Comparison of ENCODE assay signal across 17 cellular contexts in the genomic region with DNA sequence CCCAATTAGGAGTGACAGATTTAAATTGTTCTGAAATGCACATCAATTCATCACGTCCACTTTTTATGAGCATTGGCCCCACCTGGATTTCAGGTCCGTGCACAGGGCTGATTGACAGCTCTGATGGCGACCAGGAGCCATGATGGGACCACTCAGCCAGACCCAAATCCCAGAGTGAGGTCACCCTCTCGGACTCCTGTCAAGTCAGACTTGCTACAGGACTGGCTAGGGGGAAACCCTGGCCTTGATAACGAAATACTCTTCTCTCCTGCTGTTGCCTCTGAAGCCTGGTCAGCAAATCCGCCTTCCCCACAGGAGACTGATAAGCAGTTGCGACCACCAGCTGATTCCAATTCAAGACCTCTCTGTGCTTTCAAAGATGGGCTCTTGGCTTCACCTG.
DNase-seq lines count a peak whose midpoint lies in the region; ATAC-seq and TF ChIP-seq lines count a peak whose summit lies in the region.
"Had no signal": no experiment of that assay in that cellular context is flagged by ENCODE, and none has a peak within 500 bp of the region (broad histone marks: within the 10 kb centered on the region; RNA-seq: fewer than 3 reads in every experiment).

No MANE protein-coding gene starts in this region.

- H3K4me1 Mint-ChIP-seq in activated CD8-positive, alpha-beta memory T cell treated with anti-CD3 and anti-CD28 coated beads, Interleukin-2, amount 10 ng/mL, durations not matched to agents 7 days and 5 days: peaks cover 44% of the 10 kb centered on the region

- no peaks in the 10 kb centered on the region for H3K27me3 Mint-ChIP-seq in activated CD8-positive, alpha-beta memory T cell treated with anti-CD3 and anti-CD28 coated beads, Interleukin-2, amount 10 ng/mL, durations not matched to agents 7 days and 5 days

- TF ChIP-seq CTCF in GM10248 (IDR thresholded peaks at IDR 0.05; ENCODE audit: control extremely low read depth, extremely low read depth, low read depth, missing control alignments): no peak

- peak; percentile 31 for DNase-seq in activated CD8-positive, alpha-beta memory T cell treated with anti-CD3 and anti-CD28 coated beads, Interleukin-2, amount 10 ng/mL, durations not matched to agents 7 days and 5 days
- no peak for DNase-seq in activated CD8-positive, alpha-beta memory T cell treated with anti-CD3 and anti-CD28 coated beads, Interleukin-2, amount 50 U/mL, for 48 hours
- DNase-seq in HEK293T (ENCODE audit: extremely low spot score) (peak; percentile 3), islet precursor cell (peak; percentile 29), NCI-H345 (lab: John Stamatoyannopoulos, UW) (no peak), GM10248 (ENCODE audit: extremely low spot score) (no peak)
- DNase-seq in stimulated activated CD8-positive, alpha-beta memory T cell treated with anti-CD3 and anti-CD28 coated beads, Interleukin-4, amount 100 ng/mL, for 48 hours: peak; percentile 6
- DNase-seq: C1 segment of cervical spinal cord, DND-41, MV-4-11, NCI-H1436, NCI-H2029, NCI-H2171, NCI-H774, PC-3 had no signal

- no peak for ATAC-seq in activated CD8-positive, alpha-beta memory T cell treated with anti-CD3 and anti-CD28 coated beads, Interleukin-2, amount 10 ng/mL, durations not matched to agents 7 days and 5 days
- ATAC-seq: A549, GM12878, PC-3 had no signal

- peaks cover 12% of the 10 kb centered on the region for H3K9me3 Mint-ChIP-seq in activated CD8-positive, alpha-beta memory T cell treated with anti-CD3 and anti-CD28 coated beads, Interleukin-2, amount 10 ng/mL, durations not matched to agents 7 days and 5 days (ENCODE audit: low read depth)

- CTCF ChIA-PET in activated CD8-positive, alpha-beta memory T cell treated with anti-CD3 and anti-CD28 coated beads, Interleukin-2, amount 10 ng/mL, durations not matched to agents 7 days and 5 days (lab: Charles Lee): interaction anchor here (1.3 kb wide), 1 partner anchor 40 kb away, joined by 3 read pairs; no protein-coding TSS in a partner anchor
- CTCF ChIA-PET in HEK293T (lab: Yijun Ruan, JAX) (no interaction called here), GM10248 (lab: Yijun Ruan, JAX) (interaction anchor here (0.6 to 2.3 kb wide), 3 partner anchors 15 to 46 kb away, joined by 3 to 5 read pairs (median 3); no protein-coding TSS in a partner anchor)

- H3K36me3 Mint-ChIP-seq in activated CD8-positive, alpha-beta memory T cell treated with anti-CD3 and anti-CD28 coated beads, Interleukin-2, amount 10 ng/mL, durations not matched to agents 7 days and 5 days: peaks cover 48% of the 10 kb centered on the region

- H3K4me3 Mint-ChIP-seq in activated CD8-positive, alpha-beta memory T cell treated with anti-CD3 and anti-CD28 coated beads, Interleukin-2, amount 10 ng/mL, durations not matched to agents 7 days and 5 days: no peak overlapping the region

- no peak overlapping the region for H3K27ac Mint-ChIP-seq in activated CD8-positive, alpha-beta memory T cell treated with anti-CD3 and anti-CD28 coated beads, Interleukin-2, amount 10 ng/mL, durations not matched to agents 7 days and 5 days

- POLR2A ChIA-PET in HEK293T (lab: Yijun Ruan, JAX): no interaction called here
- POLR2A ChIA-PET in GM10248 (lab: Yijun Ruan, JAX): no interaction called here

TF ChIP-seq in HEK293T, 16 proteins besides CTCF, POLR2A, EP300 and RAD21:
- no peak for TF ChIP-seq SUZ12 (IDR thresholded peaks at IDR 0.05)
- TF ChIP-seq NFRKB (IDR thresholded peaks at IDR 0.05): no peak
- TF ChIP-seq CTBP1 (IDR thresholded peaks at IDR 0.05; ENCODE audit: borderline replicate concordance): no peak
- TF ChIP-seq HDGF (IDR thresholded peaks at IDR 0.05; ENCODE audit: borderline replicate concordance): no peak
- no peak for TF ChIP-seq L3MBTL2 (conservative IDR thresholded peaks at IDR 0.05)
- TF ChIP-seq, protein P1, sequence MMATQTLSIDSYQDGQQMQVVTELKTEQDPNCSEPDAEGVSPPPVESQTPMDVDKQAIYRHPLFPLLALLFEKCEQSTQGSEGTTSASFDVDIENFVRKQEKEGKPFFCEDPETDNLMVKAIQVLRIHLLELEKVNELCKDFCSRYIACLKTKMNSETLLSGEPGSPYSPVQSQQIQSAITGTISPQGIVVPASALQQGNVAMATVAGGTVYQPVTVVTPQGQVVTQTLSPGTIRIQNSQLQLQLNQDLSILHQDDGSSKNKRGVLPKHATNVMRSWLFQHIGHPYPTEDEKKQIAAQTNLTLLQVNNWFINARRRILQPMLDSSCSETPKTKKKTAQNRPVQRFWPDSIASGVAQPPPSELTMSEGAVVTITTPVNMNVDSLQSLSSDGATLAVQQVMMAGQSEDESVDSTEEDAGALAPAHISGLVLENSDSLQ (IDR thresholded peaks at IDR 0.05): peak; percentile 27; the same call in 1 of the 2 replicates
- TF ChIP-seq SP1 (IDR thresholded peaks at IDR 0.05): no peak

Comparison
In these comparisons a context has a peak if more than half of its experiments do, and no peak if none do; other contexts are left out.
1. DNase-seq: peak in activated CD8-positive, alpha-beta memory T cell treated with anti-CD3 and anti-CD28 coated beads, Interleukin-2, amount 10 ng/mL, durations not matched to agents 7 days and 5 days (single experiment), HEK293T (single experiment), islet precursor cell (single experiment) and stimulated activated CD8-positive, alpha-beta memory T cell treated with anti-CD3 and anti-CD28 coated beads, Interleukin-4, amount 100 ng/mL, for 48 hours (single experiment); none in activated CD8-positive, alpha-beta memory T cell treated with anti-CD3 and anti-CD28 coated beads, Interleukin-2, amount 50 U/mL, for 48 hours (single experiment), NCI-H345 (single experiment) and GM10248 (single experiment).